Comparison of ENCODE assay signal across 31 cellular contexts in the genomic region with DNA sequence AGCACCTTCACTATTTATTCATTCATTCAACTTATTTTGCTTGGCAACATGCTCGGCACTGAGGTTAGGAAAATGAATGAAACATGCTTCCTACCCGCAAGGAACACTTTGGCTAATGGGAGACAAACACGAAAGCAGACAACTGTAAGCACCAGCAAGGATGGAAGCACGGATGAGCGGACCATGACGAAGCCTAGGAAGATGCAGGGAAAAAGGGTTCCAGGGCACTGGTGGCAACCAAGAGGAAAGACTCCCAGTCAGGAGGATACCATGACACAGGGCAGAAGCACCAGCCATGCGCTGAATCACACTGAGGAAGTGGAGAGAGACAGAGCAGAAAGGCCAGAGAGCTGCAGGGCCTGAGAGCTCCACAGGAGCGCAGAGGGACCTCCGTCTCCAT. TPM values are rescaled to one million over a fixed set of nuclear protein-coding genes. Genes with fewer than 3 reads are reported as not detected.
DNase-seq lines count a peak whose midpoint lies in the region; ATAC-seq and TF ChIP-seq lines count a peak whose summit lies in the region.
"Had no signal": no experiment of that assay in that cellular context is flagged by ENCODE, and none has a peak within 500 bp of the region (broad histone marks: within the 10 kb centered on the region; RNA-seq: fewer than 3 reads in every experiment).

No MANE protein-coding gene starts in this region.

- H3K4me3 ChIP-seq in SK-N-SH (ENCODE audit: low read depth in 2 of 2, low read length in 1 of 2), result no peak overlapping the region
- no peak overlapping the region for H3K4me3 ChIP-seq in upper lobe of right lung
- no peak overlapping the region for H3K4me3 ChIP-seq in adrenal gland
- H3K4me3 ChIP-seq: heart right ventricle, K562, prostate gland, SJCRH30, vagina had no signal

- TF ChIP-seq RAD21 in SK-N-SH (IDR thresholded peaks at IDR 0.05; ENCODE audit: low read length), result no peak

- CTCF ChIA-PET in SK-N-SH (lab: Yijun Ruan, JAX), result no interaction called here

- POLR2A ChIA-PET in SK-N-SH (lab: Yijun Ruan, JAX), result no interaction called here

- H3K27me3 ChIP-seq in SK-N-SH (ENCODE audit: insufficient read depth) (no peaks in the 10 kb centered on the region), upper lobe of right lung (no peaks in the 10 kb centered on the region), adrenal gland (no peaks in the 10 kb centered on the region)
- H3K27me3 ChIP-seq: foreskin keratinocyte, heart right ventricle, SJCRH30, vagina had no signal

- H2AFZ ChIP-seq in SK-N-SH (ENCODE audit: low read depth), result no peak overlapping the region

- DNase-seq in SK-N-SH (no peak), cerebellar cortex (ENCODE audit: low spot score) (peak; percentile 64), kidney tubule cell (ENCODE audit: low spot score) (peak; percentile 92), upper lobe of right lung (no peak), adrenal gland (no peak)
- DNase-seq: activated CD4-positive, alpha-beta memory T cell treated with anti-CD3 and anti-CD28 coated beads, Interleukin-2, amount 10 ng/mL, durations not matched to agents 7 days and 5 days; activated CD4-positive, alpha-beta T cell treated with anti-CD3 and anti-CD28 coated beads for 1 hour; activated effector memory CD4-positive, alpha-beta T cell treated with Interleukin-2 at 50 U/mL for 16 hours; activated naive CD8-positive, alpha-beta T cell treated with anti-CD3 and anti-CD28 coated beads for 36 hours; CD4-positive, CD25-positive, alpha-beta regulatory T cell; effector CD4-positive, alpha-beta T cell; EL; foreskin keratinocyte; GOT3; heart right ventricle; left colon; MM.1S; NCI-H2029; NCI-H526 treated with DMSO at 0.1 percent for 48 hours; SJCRH30; stimulated activated naive CD4-positive, alpha-beta T cell treated with Interleukin-2 at 50 U/mL for 16 hours had no signal

- peaks cover 0 to 7% of the 10 kb centered on the region in 2 experiments; a peak in 1 of 4 replicates for H3K4me1 ChIP-seq in SK-N-SH (ENCODE audit: control insufficient read depth in 1 of 2, insufficient read depth in 2 of 2, low read depth in 1 of 2, low read length in 1 of 2)
- no peaks in the 10 kb centered on the region for H3K4me1 ChIP-seq in upper lobe of right lung
- H3K4me1 ChIP-seq in adrenal gland (replicated peaks in 1 of 2), result no peaks in the 10 kb centered on the region
- H3K4me1 ChIP-seq: foreskin keratinocyte, SJCRH30 had no signal

- H4K20me1 ChIP-seq in SK-N-SH (ENCODE audit: insufficient read depth), result no peaks in the 10 kb centered on the region

- TF ChIP-seq CTCF in SK-N-SH (IDR thresholded peaks at IDR 0.05) (no peak), upper lobe of right lung (IDR thresholded peaks at IDR 0.05) (no peak), adrenal gland (IDR thresholded peaks at IDR 0.05) (no peak)

- H3K9me3 ChIP-seq in SK-N-SH (no peaks in the 10 kb centered on the region), upper lobe of right lung (no peaks in the 10 kb centered on the region), adrenal gland (replicated peaks in 1 of 3) (no peaks in the 10 kb centered on the region)
- H3K9me3 ChIP-seq: heart right ventricle, neutrophil, prostate gland, SJCRH30, vagina had no signal

- no peak overlapping the region for H3K9ac ChIP-seq in SK-N-SH

- H3K27ac ChIP-seq in SK-N-SH (ENCODE audit: low read depth in 2 of 2, low read length in 1 of 2) (no peak overlapping the region), upper lobe of right lung (no peak overlapping the region), adrenal gland (no peak overlapping the region)
- H3K27ac ChIP-seq: 22Rv1, epithelial cell of prostate, foreskin keratinocyte, heart right ventricle, neutrophil, prostate gland, SJCRH30, vagina had no signal

- peaks cover 5% of the 10 kb centered on the region for H3F3A ChIP-seq in SK-N-SH (replicated peaks; ENCODE audit: insufficient read depth)

- no peak for TF ChIP-seq EP300 in SK-N-SH (IDR thresholded peaks at IDR 0.05; ENCODE audit: borderline replicate concordance in 1 of 2, low read depth in 1 of 2, low read length in 1 of 2)

- intact Hi-C loops in upper lobe of right lung (cut with DNase I) (no loop called here), adrenal gland (cut with DNase I) (no loop called here)

- 47% methylated on average over 6 of the region's 9 CpGs for WGBS in SK-N-SH (ENCODE audit: low lambda C conversion rate)
- WGBS in adrenal gland, 4 donors, result 74 to 89% (median 81%) methylated on average over 7 to 9 of the region's 9 CpGs

- TF ChIP-seq POLR2A in adrenal gland (IDR thresholded peaks at IDR 0.05), result no peak

- peak overlapping the region; percentile 50; the same call in 1 of the 2 replicates for H3K4me2 ChIP-seq in SK-N-SH

- no peaks in the 10 kb centered on the region for H3K79me2 ChIP-seq in SK-N-SH (ENCODE audit: insufficient read depth)

- H3K36me3 ChIP-seq in SK-N-SH (replicated peaks in 1 of 2; ENCODE audit: control insufficient read depth in 1 of 2, insufficient read depth in 2 of 2, low read length in 1 of 2), result no peaks in the 10 kb centered on the region
- no peaks in the 10 kb centered on the region for H3K36me3 ChIP-seq in upper lobe of right lung
- H3K36me3 ChIP-seq in adrenal gland (replicated peaks in 1 of 2), result no peaks in the 10 kb centered on the region
- H3K36me3 ChIP-seq: heart right ventricle, neutrophil, prostate gland, vagina had no signal

- ATAC-seq in SK-N-SH treated with all-trans-retinoic acid at 6 μM for 48 hours (no peak), upper lobe of right lung (peak; percentile 14), HG02588 (IDR thresholded peaks at IDR 0.05; ENCODE audit: unreplicated experiment) (no peak), HG02571 (IDR thresholded peaks at IDR 0.05; ENCODE audit: unreplicated experiment) (no peak)
- ATAC-seq: foreskin keratinocyte, heart right ventricle, K562, left colon had no signal

- H3K9me2 ChIP-seq in SK-N-SH, result no peaks in the 10 kb centered on the region

TF ChIP-seq in SK-N-SH, 30 proteins besides CTCF, POLR2A, EP300 and RAD21:
- TF ChIP-seq FOXJ3 (CRISPR knock-in tag; IDR thresholded peaks at IDR 0.05) (no peak), ELF1 (IDR thresholded peaks at IDR 0.05) (no peak), SIN3A (IDR thresholded peaks at IDR 0.05; ENCODE audit: borderline replicate concordance, low read depth, low read length) (no peak)

TF ChIP-seq in SK-N-SH treated with all-trans-retinoic acid at 6 μM for 48 hours, 23 proteins besides CTCF, POLR2A, EP300 and RAD21:
- TF ChIP-seq GLIS3 (CRISPR knock-in tag; IDR thresholded peaks at IDR 0.05) (no peak), ZC3H10 (CRISPR knock-in tag; IDR thresholded peaks at IDR 0.05) (no peak), ISL1 (CRISPR knock-in tag; IDR thresholded peaks at IDR 0.05) (no peak)
- TF ChIP-seq, protein P1, sequence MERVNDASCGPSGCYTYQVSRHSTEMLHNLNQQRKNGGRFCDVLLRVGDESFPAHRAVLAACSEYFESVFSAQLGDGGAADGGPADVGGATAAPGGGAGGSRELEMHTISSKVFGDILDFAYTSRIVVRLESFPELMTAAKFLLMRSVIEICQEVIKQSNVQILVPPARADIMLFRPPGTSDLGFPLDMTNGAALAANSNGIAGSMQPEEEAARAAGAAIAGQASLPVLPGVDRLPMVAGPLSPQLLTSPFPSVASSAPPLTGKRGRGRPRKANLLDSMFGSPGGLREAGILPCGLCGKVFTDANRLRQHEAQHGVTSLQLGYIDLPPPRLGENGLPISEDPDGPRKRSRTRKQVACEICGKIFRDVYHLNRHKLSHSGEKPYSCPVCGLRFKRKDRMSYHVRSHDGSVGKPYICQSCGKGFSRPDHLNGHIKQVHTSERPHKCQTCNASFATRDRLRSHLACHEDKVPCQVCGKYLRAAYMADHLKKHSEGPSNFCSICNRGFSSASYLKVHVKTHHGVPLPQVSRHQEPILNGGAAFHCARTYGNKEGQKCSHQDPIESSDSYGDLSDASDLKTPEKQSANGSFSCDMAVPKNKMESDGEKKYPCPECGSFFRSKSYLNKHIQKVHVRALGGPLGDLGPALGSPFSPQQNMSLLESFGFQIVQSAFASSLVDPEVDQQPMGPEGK (CRISPR knock-in tag; IDR thresholded peaks at IDR 0.05; ENCODE audit: borderline replicate concordance), result no peak

RNA-seq across cellular contexts. Expression of gene PDE10A, which starts 9.8 kb away (rescaled TPM):
- polyA plus RNA-seq in SK-N-SH (2012; rRNA removed) (0.43 and 0.67 TPM in 2 replicates), adrenal gland (10 to 100 TPM in 2 of 3 donors, 1 to 10 TPM in 1; 7.2 to 86.5 (median 53.3) TPM)
- polyA plus RNA-seq in SK-N-SH (2012; cell fraction: cytosol; rRNA removed), result 0.26 and 0.41 TPM in 2 replicates
- 0.32 and 0.71 TPM in 2 replicates for polyA plus RNA-seq in SK-N-SH (2012; cell fraction: nucleus; rRNA removed)
- total RNA-seq in upper lobe of right lung (6.0 TPM), adrenal gland (100 to 1,000 TPM in 1 of 8 donors, 10 to 100 TPM in 3, 1 to 10 TPM in 4; 4.0 to 199 (median 17.4) TPM)
- total RNA-seq: activated CD4-positive, alpha-beta memory T cell treated with anti-CD3 and anti-CD28 coated beads, Interleukin-2, amount 10 ng/mL, durations not matched to agents 7 days and 5 days; activated naive CD8-positive, alpha-beta T cell treated with anti-CD3 and anti-CD28 coated beads for 36 hours; CD4-positive, CD25-positive, alpha-beta regulatory T cell; foreskin keratinocyte; T-helper 1 cell treated with Interleukin-12 subunit alpha and Interleukin-12 subunit beta and Interleukin-4 antibody, amounts not matched to agents 30 ng/mL and 1 ng/mL, for 36 hours had no signal
- polyA plus RNA-seq: CD4-positive, CD25-positive, alpha-beta regulatory T cell; foreskin keratinocyte; K562 had no signal

Comparison
In these comparisons a context has a peak if more than half of its experiments do, and no peak if none do; other contexts are left out.
1. DNase-seq: peak in cerebellar cortex (single experiment) and kidney tubule cell (single experiment); none in SK-N-SH (single experiment), upper lobe of right lung (single experiment) and adrenal gland (0 of 7).